8 cellular contexts compared by ENCODE assay signal in genomic region chr2:73214120-73215035, GRCh38. TPM values are rescaled to one million over a fixed set of nuclear protein-coding genes. Genes with fewer than 3 reads are reported as not detected.
A peak's percentile ranks its signal among the peaks of the same experiment; 100 is the strongest.
DNase-seq lines count a peak whose midpoint lies in the region; ATAC-seq and TF ChIP-seq lines count a peak whose summit lies in the region.

TSS of gene SMYD5 (plus strand) at chr2:73214245. CDS start at chr2:73214267, 22 bp downstream.

- no peaks in the 10 kb centered on the region for H3K9me3 Mint-ChIP-seq in endodermal cell

- TF ChIP-seq CTCF in HL-60 (IDR thresholded peaks at IDR 0.05; ENCODE audit: insufficient read depth, low read length) (no peak), endodermal cell (conservative IDR thresholded peaks at IDR 0.05) (no peak)

- 1 to 2% methylated on average over 9 to 63 of the region's 64 CpGs for WGBS in endodermal cell (ENCODE audit: insufficient coverage in 1 of 2, insufficient read length in 1 of 2), 2 experiments

- H3K27ac Mint-ChIP-seq in endodermal cell = peak within 1 kb of the TSS; percentile 92

- peak within 1 kb of the TSS; percentile 94 for H3K4me3 ChIP-seq in HL-60 (replicated peaks; ENCODE audit: insufficient read depth, low read length)
- H3K4me3 ChIP-seq in endodermal cell (ENCODE audit: low read length) = peak within 1 kb of the TSS; percentile 93

- DNase-seq in CMK (ENCODE audit: low read depth) (peak; percentile 86), HL-60 (ENCODE audit: low read depth in 1 of 2, low spot score in 1 of 2) (peak; percentile 78 to 86), NOMO-1 treated with dmso at 0.1 percent for 144 hours (lab: John Stamatoyannopoulos, UW; ENCODE audit: unreplicated experiment) (peak; percentile 75), endodermal cell (peak; percentile 96), midbrain (lab: John Stamatoyannopoulos, UW) (peak; percentile 80)
- DNase-seq in activated CD8-positive, alpha-beta memory T cell treated with anti-CD3 and anti-CD28 coated beads for 48 hours (ENCODE audit: low read depth in 2 of 3, low spot score in 2 of 3) = peak; percentile 75 to 79 (median 77)
- peak; percentile 83 to 84 for DNase-seq in stimulated activated CD8-positive, alpha-beta memory T cell treated with anti-CD3 and anti-CD28 coated beads, Interleukin-2, amount 100 ng/mL, for 1 hour (ENCODE audit: low read depth in 2 of 2)

- peaks cover 13% of the 10 kb centered on the region for H3K4me1 Mint-ChIP-seq in endodermal cell

- H3K36me3 Mint-ChIP-seq in endodermal cell (ENCODE audit: low read depth) = peaks cover 3% of the 10 kb centered on the region

- H3K9me3 ChIP-seq in endodermal cell (ENCODE audit: control insufficient read depth, low read length) = no peaks in the 10 kb centered on the region

- no peaks in the 10 kb centered on the region for H3K4me1 ChIP-seq in endodermal cell (ENCODE audit: control insufficient read depth, insufficient read depth, low read length)

- peaks cover 8% of the 10 kb centered on the region for H3K27me3 Mint-ChIP-seq in endodermal cell (ENCODE audit: insufficient read depth)

- H3K9ac ChIP-seq in endodermal cell (ENCODE audit: extremely low read depth, low read length, poor library complexity, severe bottlenecking) = peak within 1 kb of the TSS; percentile 76

- peak within 1 kb of the TSS; percentile 68 for H3K4me3 Mint-ChIP-seq in endodermal cell

- peak within 1 kb of the TSS; percentile 85 for H3K27ac ChIP-seq in HL-60 (replicated peaks)
- peak within 1 kb of the TSS; percentile 67 for H3K27ac ChIP-seq in endodermal cell (ENCODE audit: low read depth, low read length)

- H3K36me3 ChIP-seq in endodermal cell (ENCODE audit: control insufficient read depth, insufficient read depth, low read length) = no peaks in the 10 kb centered on the region

- H3K27me3 ChIP-seq in HL-60 (ENCODE audit: insufficient read depth, poor library complexity, severe bottlenecking) (no peaks in the 10 kb centered on the region), endodermal cell (ENCODE audit: control insufficient read depth, insufficient read depth, low read length, poor library complexity, severe bottlenecking) (peaks cover 8% of the 10 kb centered on the region)

- ATAC-seq in GM19463 (IDR thresholded peaks at IDR 0.05; ENCODE audit: unreplicated experiment) = peak; percentile 92

RNA-seq across cellular contexts. Expression of gene SMYD5, which starts in this region (rescaled TPM):
- 10 to 100 TPM; 34.9 to 35.4 TPM for total RNA-seq in endodermal cell
- polyA plus RNA-seq in endodermal cell (2013, experiment 1 of 2) = 29.5 TPM
- 25.7 TPM for polyA plus RNA-seq in endodermal cell (2013, experiment 2 of 2)

Comparison
In these comparisons a context has a peak if more than half of its experiments do, and no peak if none do; other contexts are left out.
1. Peak in every context shown above with its lines: DNase-seq, ATAC-seq, H3K4me3 ChIP-seq and H3K27ac ChIP-seq.